14 cellular contexts compared by ENCODE assay signal in the genomic region with DNA sequence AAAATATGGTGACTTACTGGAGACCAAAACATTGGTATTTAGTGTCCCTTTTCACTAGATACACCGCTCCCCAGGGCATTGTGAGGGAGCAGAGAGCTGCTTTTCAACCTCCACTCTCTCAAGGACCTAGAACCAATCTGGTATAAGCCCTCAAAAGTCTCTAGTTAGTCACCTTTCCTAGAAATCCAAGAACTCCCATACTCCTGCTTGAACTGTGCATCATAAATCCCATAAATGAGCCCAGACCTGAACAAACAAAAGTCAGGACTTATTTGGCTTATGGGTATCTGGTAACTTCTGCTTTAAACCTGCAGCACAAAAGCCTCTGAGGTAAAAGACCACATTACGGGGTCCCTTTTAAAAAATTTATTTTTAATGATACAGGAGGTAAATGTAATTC.
DNase-seq lines count a peak whose midpoint lies in the region; ATAC-seq and TF ChIP-seq lines count a peak whose summit lies in the region.
"Had no signal": no experiment of that assay in that cellular context is flagged by ENCODE, and none has a peak within 500 bp of the region (broad histone marks: within the 10 kb centered on the region; RNA-seq: fewer than 3 reads in every experiment).

No MANE protein-coding gene starts in this region.

- H3K27ac Mint-ChIP-seq in activated naive CD4-positive, alpha-beta T cell treated with anti-CD3 and anti-CD28 coated beads, Interleukin-2, amount 10 ng/mL, durations not matched to agents 7 days and 5 days = no peak overlapping the region

- DNase-seq in ELF-1 (ENCODE audit: low read depth, low spot score) (peak; percentile 2), left colon (no peak), omental fat pad (ENCODE audit: low spot score) (no peak), GM19238 (ENCODE audit: insufficient read length, low spot score) (no peak), kidney tubule cell (ENCODE audit: low spot score) (no peak)
- DNase-seq in activated naive CD4-positive, alpha-beta T cell treated with anti-CD3 and anti-CD28 coated beads, Interleukin-2, amount 10 ng/mL, durations not matched to agents 7 days and 5 days = no peak
- DNase-seq: DMS79 treated with DMSO at 0.1 percent for 48 hours, GM23248, IMR-90, NCI-H1417 treated with DMSO at 0.1 percent for 48 hours, NCI-H1930, NCI-H524 treated with DMSO at 0.1 percent for 48 hours had no signal

- intact Hi-C loops in left colon (cut with DNase I, micrococcal nuclease) = no loop called here

- H3K27ac ChIP-seq in C4-2B = peak overlapping the region; percentile 0; the same call in 1 of the 2 replicates
- H3K27ac ChIP-seq: GM23248, HL-60 had no signal

- no peaks in the 10 kb centered on the region for H3K4me1 Mint-ChIP-seq in activated naive CD4-positive, alpha-beta T cell treated with anti-CD3 and anti-CD28 coated beads, Interleukin-2, amount 10 ng/mL, durations not matched to agents 7 days and 5 days

- H3K4me3 Mint-ChIP-seq in activated naive CD4-positive, alpha-beta T cell treated with anti-CD3 and anti-CD28 coated beads, Interleukin-2, amount 10 ng/mL, durations not matched to agents 7 days and 5 days = no peak overlapping the region

- H3K36me3 Mint-ChIP-seq in activated naive CD4-positive, alpha-beta T cell treated with anti-CD3 and anti-CD28 coated beads, Interleukin-2, amount 10 ng/mL, durations not matched to agents 7 days and 5 days = no peaks in the 10 kb centered on the region

- TF ChIP-seq CTCF in C4-2B (conservative IDR thresholded peaks at IDR 0.05) = no peak
- TF ChIP-seq CTCF in omental fat pad (IDR thresholded peaks at IDR 0.05) = no peak

- CTCF ChIA-PET in activated naive CD4-positive, alpha-beta T cell treated with anti-CD3 and anti-CD28 coated beads, Interleukin-2, amount 10 ng/mL, durations not matched to agents 7 days and 5 days (lab: Charles Lee) = no interaction called here

- peaks cover 2% of the 10 kb centered on the region for H3K9me3 Mint-ChIP-seq in activated naive CD4-positive, alpha-beta T cell treated with anti-CD3 and anti-CD28 coated beads, Interleukin-2, amount 10 ng/mL, durations not matched to agents 7 days and 5 days

- H3K27me3 Mint-ChIP-seq in activated naive CD4-positive, alpha-beta T cell treated with anti-CD3 and anti-CD28 coated beads, Interleukin-2, amount 10 ng/mL, durations not matched to agents 7 days and 5 days = no peaks in the 10 kb centered on the region

- ATAC-seq in left colon = peak; percentile 7
- peak; percentile 50 for ATAC-seq in omental fat pad (ENCODE audit: low FRiP score)
